In the genomic region with DNA sequence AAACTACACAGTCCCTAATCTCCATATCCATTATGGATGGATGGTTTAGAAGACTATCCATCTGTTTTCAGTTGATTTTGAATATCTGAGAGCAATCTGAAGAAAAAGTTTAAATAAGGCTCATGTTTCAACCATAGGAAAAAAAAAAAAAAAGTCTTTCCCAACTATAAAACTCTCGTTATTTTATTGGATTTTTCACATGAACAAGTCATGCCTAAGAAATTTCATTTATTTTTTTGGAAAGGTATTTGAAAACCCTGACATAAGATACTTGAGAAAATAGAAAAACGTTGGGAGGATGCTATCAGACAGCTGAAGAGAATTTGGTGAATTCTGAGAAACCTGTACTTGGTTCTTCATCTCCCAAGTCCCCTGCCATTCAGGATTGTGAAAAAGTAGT, we compare ENCODE assay signal across 16 cellular contexts. TPM values are rescaled to one million over a fixed set of nuclear protein-coding genes. Genes with fewer than 3 reads are reported as not detected.
DNase-seq lines count a peak whose midpoint lies in the region; ATAC-seq, FAIRE-seq and TF ChIP-seq lines count a peak whose summit lies in the region.
"Had no signal": no experiment of that assay in that cellular context is flagged by ENCODE, and none has a peak within 500 bp of the region (broad histone marks: within the 10 kb centered on the region; RNA-seq: fewer than 3 reads in every experiment).

No MANE protein-coding gene starts in this region.

- ATAC-seq in gastrocnemius medialis = no peak
- no peak for ATAC-seq in upper lobe of right lung
- no peak for ATAC-seq in left lobe of liver

- CTCF ChIA-PET in activated naive CD4-positive, alpha-beta T cell treated with anti-CD3 and anti-CD28 coated beads, Interleukin-2, amount 10 ng/mL, durations not matched to agents 7 days and 5 days (lab: Charles Lee) = interaction anchor here (0.7 to 1.6 kb wide), 3 partner anchors 8 to 1475 kb away, joined by 3 to 4 read pairs (median 3); no protein-coding TSS in a partner anchor

- peaks cover 43% of the 10 kb centered on the region for H3K4me1 Mint-ChIP-seq in activated naive CD4-positive, alpha-beta T cell treated with anti-CD3 and anti-CD28 coated beads, Interleukin-2, amount 10 ng/mL, durations not matched to agents 7 days and 5 days

- no peak overlapping the region for H3K9ac ChIP-seq in adipocyte (ENCODE audit: low read length)
- H3K9ac ChIP-seq: SK-N-SH had no signal

- no peak for TF ChIP-seq EP300 in esophagus muscularis mucosa (IDR thresholded peaks at IDR 0.05)

- peak; percentile 25 for FAIRE-seq in G401.6 (lab: Jason Lieb, UNC)
- FAIRE-seq: frontal cortex had no signal

- TF ChIP-seq POLR2A in gastrocnemius medialis (IDR thresholded peaks at IDR 0.05) (no peak), esophagus muscularis mucosa (IDR thresholded peaks at IDR 0.05; ENCODE audit: low read depth) (no peak)

- DNase-seq in activated naive CD4-positive, alpha-beta T cell treated with anti-CD3 and anti-CD28 coated beads, Interleukin-2, amount 10 ng/mL, durations not matched to agents 7 days and 5 days = no peak
- no peak for DNase-seq in activated naive CD4-positive, alpha-beta T cell treated with Interleukin-2 at 50 U/mL for 16 hours
- DNase-seq in adipocyte (ENCODE audit: low read depth) = peak; percentile 54
- DNase-seq in gastrocnemius medialis = no peak
- DNase-seq in esophagus muscularis mucosa (ENCODE audit: extremely low spot score) = no peak
- DNase-seq in upper lobe of right lung = no peak
- no peak for DNase-seq in left lobe of liver (ENCODE audit: low spot score)
- DNase-seq: activated gamma-delta T cell treated with Interleukin-2 at 50 U/mL for 16 hours, cortex of kidney, NCI-H1092, NCI-H524 treated with DMSO at 0.1 percent for 48 hours, ovary, Peyer's patch, SK-N-SH had no signal

- peaks cover 25% of the 10 kb centered on the region for H3K36me3 Mint-ChIP-seq in activated naive CD4-positive, alpha-beta T cell treated with anti-CD3 and anti-CD28 coated beads, Interleukin-2, amount 10 ng/mL, durations not matched to agents 7 days and 5 days

- intact Hi-C loops in gastrocnemius medialis (cut with DNase I; ENCODE audit: low total_unique reads) = loop anchor here (5.0 kb wide), 1 partner anchor 173 kb away; no protein-coding TSS in a partner anchor
- intact Hi-C loops in esophagus muscularis mucosa (cut with DNase I) = loop anchor here (5.0 kb wide), 2 partner anchors 52 to 137 kb away; partner anchors contain the start of genes NMRK1 and OSTF1
- intact Hi-C loops in upper lobe of right lung (cut with DNase I) = no loop called here

- H3K36me3 ChIP-seq in adipocyte (ENCODE audit: control insufficient read depth, insufficient read depth, low read length, severe bottlenecking) (no peaks in the 10 kb centered on the region), gastrocnemius medialis (no peaks in the 10 kb centered on the region), esophagus muscularis mucosa (no peaks in the 10 kb centered on the region), upper lobe of right lung (no peaks in the 10 kb centered on the region)
- H3K36me3 ChIP-seq: ovary, Peyer's patch had no signal

- no peaks in the 10 kb centered on the region for H3K9me3 Mint-ChIP-seq in activated naive CD4-positive, alpha-beta T cell treated with anti-CD3 and anti-CD28 coated beads, Interleukin-2, amount 10 ng/mL, durations not matched to agents 7 days and 5 days

- H3K9me3 ChIP-seq in adipocyte (ENCODE audit: control insufficient read depth, low read length) = no peaks in the 10 kb centered on the region
- H3K9me3 ChIP-seq in gastrocnemius medialis = no peaks in the 10 kb centered on the region
- H3K9me3 ChIP-seq in esophagus muscularis mucosa = no peaks in the 10 kb centered on the region
- H3K9me3 ChIP-seq in upper lobe of right lung = no peaks in the 10 kb centered on the region
- H3K9me3 ChIP-seq: ovary, Peyer's patch, SK-N-SH had no signal

- no peak overlapping the region for H3K4me3 ChIP-seq in adipocyte (ENCODE audit: low read length)
- no peak overlapping the region for H3K4me3 ChIP-seq in gastrocnemius medialis
- H3K4me3 ChIP-seq in esophagus muscularis mucosa = no peak overlapping the region
- H3K4me3 ChIP-seq in upper lobe of right lung = no peak overlapping the region
- H3K4me3 ChIP-seq: ovary had no signal

- WGBS in esophagus muscularis mucosa = 82% methylated on average over 2 of the region's 2 CpGs

- H3K27me3 Mint-ChIP-seq in activated naive CD4-positive, alpha-beta T cell treated with anti-CD3 and anti-CD28 coated beads, Interleukin-2, amount 10 ng/mL, durations not matched to agents 7 days and 5 days = no peaks in the 10 kb centered on the region

- peak overlapping the region in 3 of 4 donors; percentile 35 to 56 (median 56) for H3K27ac ChIP-seq in gastrocnemius medialis
- H3K27ac ChIP-seq in esophagus muscularis mucosa (replicated peaks in 1 of 4) = peak overlapping the region in 1 of 4 donors; percentile 24
- no peak overlapping the region for H3K27ac ChIP-seq in upper lobe of right lung
- H3K27ac ChIP-seq: ovary, Peyer's patch had no signal

- H3K4me1 ChIP-seq in adipocyte (ENCODE audit: control insufficient read depth, insufficient read depth, low read length) = peaks cover 8% of the 10 kb centered on the region
- no peaks in the 10 kb centered on the region for H3K4me1 ChIP-seq in gastrocnemius medialis
- peaks cover 3 to 15% (median 14%) of the 10 kb centered on the region in 4 donors for H3K4me1 ChIP-seq in esophagus muscularis mucosa
- peaks cover 6% of the 10 kb centered on the region for H3K4me1 ChIP-seq in upper lobe of right lung

- in situ Hi-C loops in gastrocnemius medialis (cut with MboI; ENCODE audit: low sequenced_read_pairs in 4 of 4) = loop anchor here in 1 of 4 donors (10.0 kb wide), 2 partner anchors 74 to 124 kb away; partner anchors contain the start of gene CARNMT1

- no peak overlapping the region for H3K27ac Mint-ChIP-seq in activated naive CD4-positive, alpha-beta T cell treated with anti-CD3 and anti-CD28 coated beads, Interleukin-2, amount 10 ng/mL, durations not matched to agents 7 days and 5 days

- H3K4me3 Mint-ChIP-seq in activated naive CD4-positive, alpha-beta T cell treated with anti-CD3 and anti-CD28 coated beads, Interleukin-2, amount 10 ng/mL, durations not matched to agents 7 days and 5 days = peak overlapping the region; percentile 9

- TF ChIP-seq CTCF in gastrocnemius medialis (IDR thresholded peaks at IDR 0.05 in 4 of 5, conservative IDR thresholded peaks at IDR 0.05 in 1 of 5) = no peak
- no peak for TF ChIP-seq CTCF in esophagus muscularis mucosa (IDR thresholded peaks at IDR 0.05)
- no peak for TF ChIP-seq CTCF in upper lobe of right lung (IDR thresholded peaks at IDR 0.05)

- no peaks in the 10 kb centered on the region for H3K27me3 ChIP-seq in adipocyte (replicated peaks; ENCODE audit: control insufficient read depth, insufficient read depth, low read length)
- no peaks in the 10 kb centered on the region for H3K27me3 ChIP-seq in gastrocnemius medialis
- H3K27me3 ChIP-seq in esophagus muscularis mucosa = no peaks in the 10 kb centered on the region
- no peaks in the 10 kb centered on the region for H3K27me3 ChIP-seq in upper lobe of right lung
- H3K27me3 ChIP-seq: ovary, Peyer's patch had no signal

RNA-seq across cellular contexts. Expression of gene C9orf40, which starts 2.3 kb away (rescaled TPM):
- total RNA-seq in gastrocnemius medialis (1 to 10 TPM; 1.2 to 4.2 (median 2.6) TPM), esophagus muscularis mucosa (1 to 10 TPM; 4.0 to 6.2 (median 5.5) TPM), upper lobe of right lung (2.9 TPM), left lobe of liver (2.0 TPM)
